ENCODE assay signal across 1 cellular context in the genomic region with DNA sequence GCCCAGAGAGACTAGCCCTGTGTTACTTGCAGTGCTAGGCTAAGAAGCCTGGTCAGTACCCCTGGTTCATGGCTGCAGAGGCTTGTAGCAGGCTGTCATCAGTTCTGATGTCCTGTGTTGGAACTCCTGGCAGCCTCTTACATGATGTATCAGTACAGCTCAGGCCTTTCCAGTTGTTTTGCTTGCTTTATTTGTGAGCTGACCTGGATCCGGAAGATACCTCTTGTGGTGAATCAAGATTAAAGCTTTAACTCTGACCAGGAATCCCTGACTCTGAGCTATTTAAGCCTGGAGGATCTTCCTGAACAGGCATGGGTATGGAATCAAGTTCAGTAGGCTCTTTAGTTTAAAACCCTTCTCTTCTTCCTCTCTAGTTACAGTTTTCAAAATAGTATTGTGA.
TF ChIP-seq lines count a peak whose summit lies in the region.

No MANE protein-coding gene starts in this region.

TF ChIP-seq in K562, 482 proteins besides CTCF, POLR2A, EP300 and RAD21:
- TF ChIP-seq ARID1B (IDR thresholded peaks at IDR 0.05) (peak; percentile 37; the same call in 1 of the 2 replicates), TCF3 (CRISPR knock-in tag; IDR thresholded peaks at IDR 0.05) (peak; percentile 55), MCM3 (IDR thresholded peaks at IDR 0.05) (no peak), JUN (IDR thresholded peaks at IDR 0.05; ENCODE audit: borderline replicate concordance, low read depth, low read length) (no peak), JUN (CRISPR knock-in tag; IDR thresholded peaks at IDR 0.05; ENCODE audit: borderline replicate concordance) (no peak), NCOA6 (IDR thresholded peaks at IDR 0.05) (no peak), SIRT6 (IDR thresholded peaks at IDR 0.05; ENCODE audit: low read depth, low read length) (no peak), CC2D1A (IDR thresholded peaks at IDR 0.05) (no peak), HMG20A (CRISPR knock-in tag; conservative IDR thresholded peaks at IDR 0.05) (no peak), CBFA2T3 (IDR thresholded peaks at IDR 0.05) (peak; percentile 61), ZNF274 (IDR thresholded peaks at IDR 0.05; ENCODE audit: borderline replicate concordance, low read depth, low read length) (no peak), ZNF165 (CRISPR knock-in tag; IDR thresholded peaks at IDR 0.05; ENCODE audit: borderline replicate concordance) (no peak), ZNF644 (tag; IDR thresholded peaks at IDR 0.05; ENCODE audit: low read depth) (no peak), TEAD4 (IDR thresholded peaks at IDR 0.05; ENCODE audit: low read length) (peak; percentile 41; the same call in 1 of the 2 replicates), TEAD4 (CRISPR knock-in tag; IDR thresholded peaks at IDR 0.05; ENCODE audit: borderline replicate concordance) (no peak), KAT7 (CRISPR knock-in tag; IDR thresholded peaks at IDR 0.05; ENCODE audit: borderline replicate concordance) (no peak), NELFE (IDR thresholded peaks at IDR 0.05; ENCODE audit: insufficient read depth, insufficient read length) (no peak), PCBP1 (IDR thresholded peaks at IDR 0.05; ENCODE audit: low read depth, low read length, poor library complexity, severe bottlenecking) (no peak), CBFA2T2 (conservative IDR thresholded peaks at IDR 0.05) (peak; percentile 36), ESRRA (IDR thresholded peaks at IDR 0.05; ENCODE audit: borderline replicate concordance, low read depth) (no peak), ERF (CRISPR knock-in tag; IDR thresholded peaks at IDR 0.05) (no peak), NONO (IDR thresholded peaks at IDR 0.05; ENCODE audit: low read depth in 2 of 2, low read length in 1 of 2) (no peak), TAL1 (IDR thresholded peaks at IDR 0.05) (peak; percentile 46; the same call in 1 of the 2 replicates), ZNF77 (CRISPR knock-in tag; IDR thresholded peaks at IDR 0.05) (no peak)
- TF ChIP-seq, protein P1, sequence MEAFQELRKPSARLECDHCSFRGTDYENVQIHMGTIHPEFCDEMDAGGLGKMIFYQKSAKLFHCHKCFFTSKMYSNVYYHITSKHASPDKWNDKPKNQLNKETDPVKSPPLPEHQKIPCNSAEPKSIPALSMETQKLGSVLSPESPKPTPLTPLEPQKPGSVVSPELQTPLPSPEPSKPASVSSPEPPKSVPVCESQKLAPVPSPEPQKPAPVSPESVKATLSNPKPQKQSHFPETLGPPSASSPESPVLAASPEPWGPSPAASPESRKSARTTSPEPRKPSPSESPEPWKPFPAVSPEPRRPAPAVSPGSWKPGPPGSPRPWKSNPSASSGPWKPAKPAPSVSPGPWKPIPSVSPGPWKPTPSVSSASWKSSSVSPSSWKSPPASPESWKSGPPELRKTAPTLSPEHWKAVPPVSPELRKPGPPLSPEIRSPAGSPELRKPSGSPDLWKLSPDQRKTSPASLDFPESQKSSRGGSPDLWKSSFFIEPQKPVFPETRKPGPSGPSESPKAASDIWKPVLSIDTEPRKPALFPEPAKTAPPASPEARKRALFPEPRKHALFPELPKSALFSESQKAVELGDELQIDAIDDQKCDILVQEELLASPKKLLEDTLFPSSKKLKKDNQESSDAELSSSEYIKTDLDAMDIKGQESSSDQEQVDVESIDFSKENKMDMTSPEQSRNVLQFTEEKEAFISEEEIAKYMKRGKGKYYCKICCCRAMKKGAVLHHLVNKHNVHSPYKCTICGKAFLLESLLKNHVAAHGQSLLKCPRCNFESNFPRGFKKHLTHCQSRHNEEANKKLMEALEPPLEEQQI (IDR thresholded peaks at IDR 0.05) = no peak
- TF ChIP-seq, protein P2, sequence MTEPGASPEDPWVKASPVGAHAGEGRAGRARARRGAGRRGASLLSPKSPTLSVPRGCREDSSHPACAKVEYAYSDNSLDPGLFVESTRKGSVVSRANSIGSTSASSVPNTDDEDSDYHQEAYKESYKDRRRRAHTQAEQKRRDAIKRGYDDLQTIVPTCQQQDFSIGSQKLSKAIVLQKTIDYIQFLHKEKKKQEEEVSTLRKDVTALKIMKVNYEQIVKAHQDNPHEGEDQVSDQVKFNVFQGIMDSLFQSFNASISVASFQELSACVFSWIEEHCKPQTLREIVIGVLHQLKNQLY (CRISPR knock-in tag; conservative IDR thresholded peaks at IDR 0.05) = no peak
- TF ChIP-seq, protein P3, sequence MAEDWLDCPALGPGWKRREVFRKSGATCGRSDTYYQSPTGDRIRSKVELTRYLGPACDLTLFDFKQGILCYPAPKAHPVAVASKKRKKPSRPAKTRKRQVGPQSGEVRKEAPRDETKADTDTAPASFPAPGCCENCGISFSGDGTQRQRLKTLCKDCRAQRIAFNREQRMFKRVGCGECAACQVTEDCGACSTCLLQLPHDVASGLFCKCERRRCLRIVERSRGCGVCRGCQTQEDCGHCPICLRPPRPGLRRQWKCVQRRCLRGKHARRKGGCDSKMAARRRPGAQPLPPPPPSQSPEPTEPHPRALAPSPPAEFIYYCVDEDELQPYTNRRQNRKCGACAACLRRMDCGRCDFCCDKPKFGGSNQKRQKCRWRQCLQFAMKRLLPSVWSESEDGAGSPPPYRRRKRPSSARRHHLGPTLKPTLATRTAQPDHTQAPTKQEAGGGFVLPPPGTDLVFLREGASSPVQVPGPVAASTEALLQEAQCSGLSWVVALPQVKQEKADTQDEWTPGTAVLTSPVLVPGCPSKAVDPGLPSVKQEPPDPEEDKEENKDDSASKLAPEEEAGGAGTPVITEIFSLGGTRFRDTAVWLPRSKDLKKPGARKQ (CRISPR knock-in tag; IDR thresholded peaks at IDR 0.05) = no peak
- TF ChIP-seq, protein P4, sequence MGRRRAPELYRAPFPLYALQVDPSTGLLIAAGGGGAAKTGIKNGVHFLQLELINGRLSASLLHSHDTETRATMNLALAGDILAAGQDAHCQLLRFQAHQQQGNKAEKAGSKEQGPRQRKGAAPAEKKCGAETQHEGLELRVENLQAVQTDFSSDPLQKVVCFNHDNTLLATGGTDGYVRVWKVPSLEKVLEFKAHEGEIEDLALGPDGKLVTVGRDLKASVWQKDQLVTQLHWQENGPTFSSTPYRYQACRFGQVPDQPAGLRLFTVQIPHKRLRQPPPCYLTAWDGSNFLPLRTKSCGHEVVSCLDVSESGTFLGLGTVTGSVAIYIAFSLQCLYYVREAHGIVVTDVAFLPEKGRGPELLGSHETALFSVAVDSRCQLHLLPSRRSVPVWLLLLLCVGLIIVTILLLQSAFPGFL (CRISPR knock-in tag; IDR thresholded peaks at IDR 0.05) = no peak
- TF ChIP-seq, protein P5, sequence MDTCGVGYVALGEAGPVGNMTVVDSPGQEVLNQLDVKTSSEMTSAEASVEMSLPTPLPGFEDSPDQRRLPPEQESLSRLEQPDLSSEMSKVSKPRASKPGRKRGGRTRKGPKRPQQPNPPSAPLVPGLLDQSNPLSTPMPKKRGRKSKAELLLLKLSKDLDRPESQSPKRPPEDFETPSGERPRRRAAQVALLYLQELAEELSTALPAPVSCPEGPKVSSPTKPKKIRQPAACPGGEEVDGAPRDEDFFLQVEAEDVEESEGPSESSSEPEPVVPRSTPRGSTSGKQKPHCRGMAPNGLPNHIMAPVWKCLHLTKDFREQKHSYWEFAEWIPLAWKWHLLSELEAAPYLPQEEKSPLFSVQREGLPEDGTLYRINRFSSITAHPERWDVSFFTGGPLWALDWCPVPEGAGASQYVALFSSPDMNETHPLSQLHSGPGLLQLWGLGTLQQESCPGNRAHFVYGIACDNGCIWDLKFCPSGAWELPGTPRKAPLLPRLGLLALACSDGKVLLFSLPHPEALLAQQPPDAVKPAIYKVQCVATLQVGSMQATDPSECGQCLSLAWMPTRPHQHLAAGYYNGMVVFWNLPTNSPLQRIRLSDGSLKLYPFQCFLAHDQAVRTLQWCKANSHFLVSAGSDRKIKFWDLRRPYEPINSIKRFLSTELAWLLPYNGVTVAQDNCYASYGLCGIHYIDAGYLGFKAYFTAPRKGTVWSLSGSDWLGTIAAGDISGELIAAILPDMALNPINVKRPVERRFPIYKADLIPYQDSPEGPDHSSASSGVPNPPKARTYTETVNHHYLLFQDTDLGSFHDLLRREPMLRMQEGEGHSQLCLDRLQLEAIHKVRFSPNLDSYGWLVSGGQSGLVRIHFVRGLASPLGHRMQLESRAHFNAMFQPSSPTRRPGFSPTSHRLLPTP (IDR thresholded peaks at IDR 0.05; ENCODE audit: borderline replicate concordance, extremely low read depth, insufficient read length) = no peak
- TF ChIP-seq, protein P6, sequence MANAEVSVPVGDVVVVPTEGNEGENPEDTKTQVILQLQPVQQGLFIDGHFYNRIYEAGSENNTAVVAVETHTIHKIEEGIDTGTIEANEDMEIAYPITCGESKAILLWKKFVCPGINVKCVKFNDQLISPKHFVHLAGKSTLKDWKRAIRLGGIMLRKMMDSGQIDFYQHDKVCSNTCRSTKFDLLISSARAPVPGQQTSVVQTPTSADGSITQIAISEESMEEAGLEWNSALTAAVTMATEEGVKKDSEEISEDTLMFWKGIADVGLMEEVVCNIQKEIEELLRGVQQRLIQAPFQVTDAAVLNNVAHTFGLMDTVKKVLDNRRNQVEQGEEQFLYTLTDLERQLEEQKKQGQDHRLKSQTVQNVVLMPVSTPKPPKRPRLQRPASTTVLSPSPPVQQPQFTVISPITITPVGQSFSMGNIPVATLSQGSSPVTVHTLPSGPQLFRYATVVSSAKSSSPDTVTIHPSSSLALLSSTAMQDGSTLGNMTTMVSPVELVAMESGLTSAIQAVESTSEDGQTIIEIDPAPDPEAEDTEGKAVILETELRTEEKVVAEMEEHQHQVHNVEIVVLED (CRISPR knock-in tag; IDR thresholded peaks at IDR 0.05) = no peak
